In genomic region chr9:116154976-116155699, GRCh38 we compare ENCODE assay signal across 10 cellular contexts. TPM values are rescaled to one million over a fixed set of nuclear protein-coding genes. Genes with fewer than 3 reads are reported as not detected.
DNase-seq lines count a peak whose midpoint lies in the region; ATAC-seq, FAIRE-seq and TF ChIP-seq lines count a peak whose summit lies in the region.
"Had no signal": no experiment of that assay in that cellular context is flagged by ENCODE, and none has a peak within 500 bp of the region (broad histone marks: within the 10 kb centered on the region; RNA-seq: fewer than 3 reads in every experiment).

No MANE protein-coding gene starts in this region.

- ATAC-seq in WTC11 (0 out of 2 replicates have a peak, but pooled peaks have one; percentile 2), right cardiac atrium (peak; percentile 9 to 17), HG03045 (IDR thresholded peaks at IDR 0.05; ENCODE audit: unreplicated experiment) (no peak)
- ATAC-seq in effector memory CD8-positive, alpha-beta T cell (replicated peaks): no peak
- ATAC-seq: naive thymus-derived CD8-positive, alpha-beta T cell had no signal

- H3K9me3 Mint-ChIP-seq in WTC11: no peaks in the 10 kb centered on the region
- H3K9me3 Mint-ChIP-seq in effector memory CD8-positive, alpha-beta T cell: no peaks in the 10 kb centered on the region

- intact Hi-C loops in right cardiac atrium (cut with DNase I): loop anchor here (5.0 to 10.0 kb wide), 6 partner anchors 330 to 510 kb away; no protein-coding TSS in a partner anchor

- WGBS in right cardiac atrium: 6% methylated on average over 27 of the region's 27 CpGs

- peaks cover 44% of the 10 kb centered on the region for H3K4me1 Mint-ChIP-seq in WTC11
- no peaks in the 10 kb centered on the region for H3K4me1 Mint-ChIP-seq in effector memory CD8-positive, alpha-beta T cell (ENCODE audit: low read depth in 2 of 2)

- H3K27ac ChIP-seq in right cardiac atrium (ENCODE audit: low read length): peak overlapping the region; percentile 66

- H3K4me3 ChIP-seq in right cardiac atrium (ENCODE audit: low read length) (peak overlapping the region; percentile 89), retinal pigment epithelial cell (ENCODE audit: low read length) (peak overlapping the region; percentile 80)

- peak; percentile 40 for DNase-seq in GM10248 (ENCODE audit: extremely low spot score)
- DNase-seq in WTC11 (ENCODE audit: low spot score): peak; percentile 20
- peak; percentile 24 to 54 (median 51) for DNase-seq in right cardiac atrium
- no peak for DNase-seq in retinal pigment epithelial cell (ENCODE audit: low read depth)
- DNase-seq in H54 (ENCODE audit: insufficient read length, low spot score): no peak
- no peak for DNase-seq in stimulated activated CD4-positive, alpha-beta T cell treated with anti-CD3 and anti-CD28 coated beads, Interleukin-15, amount 100 ng/mL, for 24 hours
- no peak for DNase-seq in effector memory CD8-positive, alpha-beta T cell
- DNase-seq: naive thymus-derived CD8-positive, alpha-beta T cell; NCI-H524 treated with DMSO at 0.1 percent for 48 hours had no signal

- TF ChIP-seq POLR2A in H54 (IDR thresholded peaks at IDR 0.05; ENCODE audit: low read depth, low read length): no peak

- CTCF ChIA-PET in GM10248 (lab: Yijun Ruan, JAX): no interaction called here
- CTCF ChIA-PET in WTC11 (lab: Charles Lee): interaction anchor here (0.6 to 3.6 kb wide), 6 partner anchors 257 to 562 kb away, joined by 3 to 22 read pairs (median 8); no protein-coding TSS in a partner anchor

- peaks cover 86% of the 10 kb centered on the region for H3K27me3 Mint-ChIP-seq in WTC11 (ENCODE audit: low read depth)
- H3K27me3 Mint-ChIP-seq in effector memory CD8-positive, alpha-beta T cell: peaks cover 67 to 93% of the 10 kb centered on the region in 2 donors

- H3K36me3 Mint-ChIP-seq in WTC11: no peaks in the 10 kb centered on the region
- H3K36me3 Mint-ChIP-seq in effector memory CD8-positive, alpha-beta T cell (ENCODE audit: insufficient read depth): peaks cover 5% of the 10 kb centered on the region

- peak overlapping the region; percentile 67 for H3K4me3 Mint-ChIP-seq in WTC11
- no peak overlapping the region for H3K4me3 Mint-ChIP-seq in effector memory CD8-positive, alpha-beta T cell

- peaks cover 4% of the 10 kb centered on the region for H3K4me1 ChIP-seq in right cardiac atrium (ENCODE audit: control insufficient read depth, insufficient read depth, low read length)

- no peaks in the 10 kb centered on the region for H3K9me3 ChIP-seq in right cardiac atrium (ENCODE audit: control insufficient read depth, low read length)

- POLR2A ChIA-PET in GM10248 (lab: Yijun Ruan, JAX): no interaction called here
- POLR2A ChIA-PET in WTC11 (lab: Charles Lee): interaction anchor here (1.2 kb wide), 1 partner anchor 131 kb away, joined by 3 read pairs; no protein-coding TSS in a partner anchor

- FAIRE-seq in H54 (lab: Jason Lieb, UNC): no peak

- H3K27ac Mint-ChIP-seq in WTC11: no peak overlapping the region
- no peak overlapping the region for H3K27ac Mint-ChIP-seq in effector memory CD8-positive, alpha-beta T cell

- no peaks in the 10 kb centered on the region for H3K27me3 ChIP-seq in right cardiac atrium (ENCODE audit: control insufficient read depth, insufficient read depth)

- TF ChIP-seq CTCF in GM10248 (IDR thresholded peaks at IDR 0.05; ENCODE audit: control extremely low read depth, extremely low read depth, low read depth, missing control alignments) (no peak), WTC11 (IDR thresholded peaks at IDR 0.05) (no peak), retinal pigment epithelial cell (conservative IDR thresholded peaks at IDR 0.05; ENCODE audit: low read depth, low read length) (no peak)

TF ChIP-seq in WTC11, 78 proteins besides CTCF, POLR2A, EP300 and RAD21 (continues in another document):
- TF ChIP-seq ESRRA (CRISPR knock-in tag; IDR thresholded peaks at IDR 0.05; ENCODE audit: borderline replicate concordance) (no peak), ETV6 (CRISPR knock-in tag; IDR thresholded peaks at IDR 0.05) (no peak), SOX15 (CRISPR knock-in tag; IDR thresholded peaks at IDR 0.05) (no peak), NR1H2 (CRISPR knock-in tag; IDR thresholded peaks at IDR 0.05) (no peak), MXD4 (CRISPR knock-in tag; IDR thresholded peaks at IDR 0.05; ENCODE audit: borderline replicate concordance) (no peak), ZNF232 (CRISPR knock-in tag; IDR thresholded peaks at IDR 0.05) (no peak), ZNF396 (CRISPR knock-in tag; IDR thresholded peaks at IDR 0.05; ENCODE audit: borderline replicate concordance) (no peak), FOXP1 (CRISPR knock-in tag; IDR thresholded peaks at IDR 0.05; ENCODE audit: borderline replicate concordance) (no peak), AFF4 (CRISPR knock-in tag; IDR thresholded peaks at IDR 0.05; ENCODE audit: borderline replicate concordance) (no peak), SMAD4 (CRISPR knock-in tag; IDR thresholded peaks at IDR 0.05) (no peak)
- TF ChIP-seq, protein P1, sequence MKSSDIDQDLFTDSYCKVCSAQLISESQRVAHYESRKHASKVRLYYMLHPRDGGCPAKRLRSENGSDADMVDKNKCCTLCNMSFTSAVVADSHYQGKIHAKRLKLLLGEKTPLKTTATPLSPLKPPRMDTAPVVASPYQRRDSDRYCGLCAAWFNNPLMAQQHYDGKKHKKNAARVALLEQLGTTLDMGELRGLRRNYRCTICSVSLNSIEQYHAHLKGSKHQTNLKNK (CRISPR knock-in tag; IDR thresholded peaks at IDR 0.05): no peak
- TF ChIP-seq, protein P2, sequence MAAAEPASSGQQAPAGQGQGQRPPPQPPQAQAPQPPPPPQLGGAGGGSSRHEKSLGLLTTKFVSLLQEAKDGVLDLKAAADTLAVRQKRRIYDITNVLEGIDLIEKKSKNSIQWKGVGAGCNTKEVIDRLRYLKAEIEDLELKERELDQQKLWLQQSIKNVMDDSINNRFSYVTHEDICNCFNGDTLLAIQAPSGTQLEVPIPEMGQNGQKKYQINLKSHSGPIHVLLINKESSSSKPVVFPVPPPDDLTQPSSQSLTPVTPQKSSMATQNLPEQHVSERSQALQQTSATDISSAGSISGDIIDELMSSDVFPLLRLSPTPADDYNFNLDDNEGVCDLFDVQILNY (CRISPR knock-in tag; IDR thresholded peaks at IDR 0.05): no peak
- TF ChIP-seq, protein P3, sequence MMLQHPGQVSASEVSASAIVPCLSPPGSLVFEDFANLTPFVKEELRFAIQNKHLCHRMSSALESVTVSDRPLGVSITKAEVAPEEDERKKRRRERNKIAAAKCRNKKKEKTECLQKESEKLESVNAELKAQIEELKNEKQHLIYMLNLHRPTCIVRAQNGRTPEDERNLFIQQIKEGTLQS (CRISPR knock-in tag; conservative IDR thresholded peaks at IDR 0.05): no peak
- TF ChIP-seq, protein P4, sequence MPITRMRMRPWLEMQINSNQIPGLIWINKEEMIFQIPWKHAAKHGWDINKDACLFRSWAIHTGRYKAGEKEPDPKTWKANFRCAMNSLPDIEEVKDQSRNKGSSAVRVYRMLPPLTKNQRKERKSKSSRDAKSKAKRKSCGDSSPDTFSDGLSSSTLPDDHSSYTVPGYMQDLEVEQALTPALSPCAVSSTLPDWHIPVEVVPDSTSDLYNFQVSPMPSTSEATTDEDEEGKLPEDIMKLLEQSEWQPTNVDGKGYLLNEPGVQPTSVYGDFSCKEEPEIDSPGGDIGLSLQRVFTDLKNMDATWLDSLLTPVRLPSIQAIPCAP (CRISPR knock-in tag; IDR thresholded peaks at IDR 0.05): no peak
- TF ChIP-seq, protein P5, sequence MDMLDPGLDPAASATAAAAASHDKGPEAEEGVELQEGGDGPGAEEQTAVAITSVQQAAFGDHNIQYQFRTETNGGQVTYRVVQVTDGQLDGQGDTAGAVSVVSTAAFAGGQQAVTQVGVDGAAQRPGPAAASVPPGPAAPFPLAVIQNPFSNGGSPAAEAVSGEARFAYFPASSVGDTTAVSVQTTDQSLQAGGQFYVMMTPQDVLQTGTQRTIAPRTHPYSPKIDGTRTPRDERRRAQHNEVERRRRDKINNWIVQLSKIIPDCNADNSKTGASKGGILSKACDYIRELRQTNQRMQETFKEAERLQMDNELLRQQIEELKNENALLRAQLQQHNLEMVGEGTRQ (CRISPR knock-in tag; IDR thresholded peaks at IDR 0.05): no peak

RNA-seq across cellular contexts. Expression of gene PAPPA, which starts 1.5 kb away (rescaled TPM):
- total RNA-seq in WTC11 (2021) (0.22 to 0.53 TPM (median 0.34 TPM) in 3 replicates), right cardiac atrium (1 to 10 TPM; 1.5 to 7.0 (median 2.3) TPM)
- polyA plus RNA-seq in right cardiac atrium: 0.59 TPM
- total RNA-seq: naive thymus-derived CD8-positive, alpha-beta T cell had no signal

Comparison
In these comparisons a context has a peak if more than half of its experiments do, and no peak if none do; other contexts are left out.
1. DNase-seq: peak in GM10248 (single experiment), WTC11 (single experiment) and right cardiac atrium (3 of 3); none in retinal pigment epithelial cell (single experiment), H54 (single experiment), stimulated activated CD4-positive, alpha-beta T cell treated with anti-CD3 and anti-CD28 coated beads, Interleukin-15, amount 100 ng/mL, for 24 hours (single experiment) and effector memory CD8-positive, alpha-beta T cell (0 of 3).
2. ATAC-seq: peak in WTC11 (single experiment) and right cardiac atrium (2 of 2); none in HG03045 (single experiment) and effector memory CD8-positive, alpha-beta T cell (single experiment).